1 cellular context compared by ENCODE assay signal in the genomic region with DNA sequence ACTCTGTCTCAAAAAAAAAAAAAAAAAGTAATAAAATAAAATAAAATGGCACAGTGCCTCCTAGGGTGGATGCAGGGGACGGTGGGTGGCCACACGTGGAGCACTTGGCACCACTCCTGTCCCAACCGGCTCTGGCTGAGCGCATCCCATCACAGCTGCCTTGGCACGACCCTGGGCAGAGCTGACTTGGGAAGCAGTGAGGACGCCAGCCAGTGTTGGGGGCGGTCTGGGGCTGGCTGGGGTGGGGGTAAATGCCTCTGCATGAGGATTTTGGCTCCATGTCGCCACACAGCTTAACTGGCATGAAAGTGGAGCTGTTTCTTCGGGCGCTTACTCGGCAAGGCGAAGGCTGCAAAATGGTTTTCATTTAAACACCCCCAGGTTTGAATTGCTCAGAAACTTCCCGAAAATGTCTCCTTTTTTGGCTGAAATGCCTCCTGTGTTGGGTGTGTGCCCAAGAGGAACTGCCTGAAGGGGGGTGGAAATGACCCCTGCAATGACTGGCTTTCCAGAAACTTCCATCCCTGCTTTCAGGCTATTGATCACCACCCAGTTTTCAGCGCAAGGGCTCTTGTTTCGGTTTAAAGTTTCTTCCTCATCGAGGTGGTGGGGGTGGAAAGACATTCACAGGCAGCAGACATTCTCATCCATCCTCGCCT.
TF ChIP-seq lines count a peak whose summit lies in the region.

No MANE protein-coding gene starts in this region.

TF ChIP-seq in HepG2, 621 proteins besides CTCF, POLR2A, EP300 and RAD21:
- no peak for TF ChIP-seq NPAS2 (CRISPR knock-in tag; IDR thresholded peaks at IDR 0.05; ENCODE audit: borderline replicate concordance)
- TF ChIP-seq, protein P1, sequence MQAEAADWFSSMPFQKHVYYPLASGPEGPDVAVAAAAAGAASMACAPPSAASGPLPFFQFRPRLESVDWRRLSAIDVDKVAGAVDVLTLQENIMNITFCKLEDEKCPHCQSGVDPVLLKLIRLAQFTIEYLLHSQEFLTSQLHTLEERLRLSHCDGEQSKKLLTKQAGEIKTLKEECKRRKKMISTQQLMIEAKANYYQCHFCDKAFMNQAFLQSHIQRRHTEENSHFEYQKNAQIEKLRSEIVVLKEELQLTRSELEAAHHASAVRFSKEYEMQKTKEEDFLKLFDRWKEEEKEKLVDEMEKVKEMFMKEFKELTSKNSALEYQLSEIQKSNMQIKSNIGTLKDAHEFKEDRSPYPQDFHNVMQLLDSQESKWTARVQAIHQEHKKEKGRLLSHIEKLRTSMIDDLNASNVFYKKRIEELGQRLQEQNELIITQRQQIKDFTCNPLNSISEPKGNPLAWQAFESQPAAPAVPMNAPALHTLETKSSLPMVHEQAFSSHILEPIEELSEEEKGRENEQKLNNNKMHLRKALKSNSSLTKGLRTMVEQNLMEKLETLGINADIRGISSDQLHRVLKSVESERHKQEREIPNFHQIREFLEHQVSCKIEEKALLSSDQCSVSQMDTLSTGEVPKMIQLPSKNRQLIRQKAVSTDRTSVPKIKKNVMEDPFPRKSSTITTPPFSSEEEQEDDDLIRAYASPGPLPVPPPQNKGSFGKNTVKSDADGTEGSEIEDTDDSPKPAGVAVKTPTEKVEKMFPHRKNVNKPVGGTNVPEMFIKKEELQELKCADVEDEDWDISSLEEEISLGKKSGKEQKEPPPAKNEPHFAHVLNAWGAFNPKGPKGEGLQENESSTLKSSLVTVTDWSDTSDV (CRISPR knock-in tag; IDR thresholded peaks at IDR 0.05), result no peak
- no peak for TF ChIP-seq NFE2 (CRISPR knock-in tag; IDR thresholded peaks at IDR 0.05)
- TF ChIP-seq ETV5 (CRISPR knock-in tag; IDR thresholded peaks at IDR 0.05; ENCODE audit: borderline replicate concordance), result no peak
- no peak for TF ChIP-seq PAWR (CRISPR knock-in tag; IDR thresholded peaks at IDR 0.05; ENCODE audit: borderline replicate concordance)
- no peak for TF ChIP-seq HES4 (CRISPR knock-in tag; IDR thresholded peaks at IDR 0.05; ENCODE audit: borderline replicate concordance)
- no peak for TF ChIP-seq SIN3B (IDR thresholded peaks at IDR 0.05; ENCODE audit: low read length)
